Comparison of ENCODE assay signal across 7 cellular contexts in the genomic region with DNA sequence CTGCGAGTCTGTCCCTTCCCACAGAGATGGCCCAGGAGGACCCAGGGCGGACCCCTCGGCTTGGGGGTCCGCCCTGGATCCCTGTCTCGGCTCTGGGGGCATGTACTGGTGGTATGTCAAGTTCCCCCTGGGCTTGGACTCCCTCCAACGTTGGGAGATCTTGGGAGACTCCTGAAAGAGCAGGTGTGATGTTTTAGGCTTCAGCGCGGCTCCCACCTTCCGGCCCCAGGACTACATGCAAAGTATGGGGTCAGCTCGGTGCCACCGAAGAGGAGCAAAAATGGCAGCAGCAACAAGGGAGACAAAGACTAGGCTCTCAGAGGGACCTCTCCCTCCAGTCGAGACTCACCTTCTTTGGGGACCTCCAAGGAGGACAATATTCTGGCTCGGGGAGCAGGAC. TPM values are rescaled to one million over a fixed set of nuclear protein-coding genes. Genes with fewer than 3 reads are reported as not detected.
DNase-seq lines count a peak whose midpoint lies in the region; ATAC-seq, FAIRE-seq and TF ChIP-seq lines count a peak whose summit lies in the region.
"Had no signal": no experiment of that assay in that cellular context is flagged by ENCODE, and none has a peak within 500 bp of the region (broad histone marks: within the 10 kb centered on the region; RNA-seq: fewer than 3 reads in every experiment).

No MANE protein-coding gene starts in this region.

- no peak for TF ChIP-seq CTCF in AG04449 (IDR thresholded peaks at IDR 0.05; ENCODE audit: insufficient read depth, low read length, missing control alignments)
- TF ChIP-seq CTCF in RWPE1 (conservative IDR thresholded peaks at IDR 0.05; ENCODE audit: low read depth), result no peak
- no peak for TF ChIP-seq CTCF in kidney (IDR thresholded peaks at IDR 0.05; ENCODE audit: borderline replicate concordance, extremely low read depth, insufficient read depth)

- no peak for FAIRE-seq in kidney (lab: Jason Lieb, UNC)

- H3K9me3 ChIP-seq in kidney (ENCODE audit: control insufficient read depth in 1 of 2, low read length in 2 of 2), result no peaks in the 10 kb centered on the region

- CTCF ChIA-PET in AG04449 (lab: Yijun Ruan, JAX), result interaction anchor here (3.5 kb wide), 1 partner anchor 40 kb away, joined by 23 read pairs; no protein-coding TSS in a partner anchor
- CTCF ChIA-PET in RWPE1 (lab: Yijun Ruan, JAX), result no interaction called here

- no peak for ATAC-seq in HG03342 (IDR thresholded peaks at IDR 0.05; ENCODE audit: unreplicated experiment)

- DNase-seq in AG04449 (ENCODE audit: low read depth, low spot score), result no peak
- no peak for DNase-seq in RWPE1 (ENCODE audit: low spot score)
- DNase-seq in kidney, result peak; percentile 84
- DNase-seq in ureter (ENCODE audit: low spot score), result no peak
- no peak for DNase-seq in HPDE6-E6E7 (ENCODE audit: extremely low spot score)
- DNase-seq: NCI-H1105 had no signal

- POLR2A ChIA-PET in AG04449 (lab: Yijun Ruan, JAX) (no interaction called here), RWPE1 (lab: Yijun Ruan, JAX; ENCODE audit: low non-redundant PET) (no interaction called here)

- H3K4me3 ChIP-seq in AG04449 (ENCODE audit: low read depth, low read length) (peak overlapping the region; percentile 63), kidney (ENCODE audit: low read length in 2 of 2) (peak overlapping the region in 1 of 2 donors; percentile 67)

- peaks cover 8 to 22% of the 10 kb centered on the region in 2 donors for H3K4me1 ChIP-seq in kidney (ENCODE audit: control insufficient read depth in 1 of 2, insufficient read depth in 1 of 2, low read depth in 1 of 2, low read length in 2 of 2)

- H3K27ac ChIP-seq in RWPE1 (peak overlapping the region; percentile 91), kidney (ENCODE audit: low read depth in 2 of 2, low read length in 2 of 2) (no peak overlapping the region)

- no peaks in the 10 kb centered on the region for H3K36me3 ChIP-seq in kidney (ENCODE audit: control insufficient read depth in 1 of 2, insufficient read depth in 2 of 2, low read length in 2 of 2)

- intact Hi-C loops in kidney (cut with DNase I), result no loop called here

- H3K9ac ChIP-seq in kidney (ENCODE audit: low read length in 2 of 2), result no peak overlapping the region

RNA-seq across cellular contexts. Expression of gene MAMSTR, which starts 4.2 kb away (rescaled TPM):
- total RNA-seq in kidney (2.2 TPM), ureter (2.2 TPM)
- 3.6 TPM for polyA plus RNA-seq in kidney (ENCODE audit: insufficient read depth, low read depth, low replicate concordance)

RNA-seq across cellular contexts. Expression of gene FUT2, which starts 19.5 kb away (rescaled TPM):
- total RNA-seq in kidney (5.8 TPM), ureter (35.4 TPM)
- polyA plus RNA-seq in kidney (ENCODE audit: insufficient read depth, low read depth, low replicate concordance), result 0.28 TPM

RNA-seq across cellular contexts. Expression of gene RASIP1, which starts 25.1 kb away (rescaled TPM):
- total RNA-seq in kidney (23.3 TPM), ureter (21.2 TPM)
- polyA plus RNA-seq in kidney (ENCODE audit: insufficient read depth, low read depth, low replicate concordance), result 13.6 TPM

RNA-seq across cellular contexts. Expression of gene IZUMO1, which starts 31.4 kb away (rescaled TPM):
- total RNA-seq in kidney (0.79 TPM), ureter (0.91 TPM)
- not detected for polyA plus RNA-seq in kidney (ENCODE audit: insufficient read depth, low read depth, low replicate concordance)

RNA-seq across cellular contexts. Expression of gene FUT1, which starts 37.2 kb away (rescaled TPM):
- total RNA-seq in kidney, result 4.3 TPM
- polyA plus RNA-seq in kidney (ENCODE audit: insufficient read depth, low read depth, low replicate concordance), result 2.3 TPM
- total RNA-seq in ureter, result 5.0 TPM
